Comparison of ENCODE assay signal across 8 cellular contexts in the genomic region with DNA sequence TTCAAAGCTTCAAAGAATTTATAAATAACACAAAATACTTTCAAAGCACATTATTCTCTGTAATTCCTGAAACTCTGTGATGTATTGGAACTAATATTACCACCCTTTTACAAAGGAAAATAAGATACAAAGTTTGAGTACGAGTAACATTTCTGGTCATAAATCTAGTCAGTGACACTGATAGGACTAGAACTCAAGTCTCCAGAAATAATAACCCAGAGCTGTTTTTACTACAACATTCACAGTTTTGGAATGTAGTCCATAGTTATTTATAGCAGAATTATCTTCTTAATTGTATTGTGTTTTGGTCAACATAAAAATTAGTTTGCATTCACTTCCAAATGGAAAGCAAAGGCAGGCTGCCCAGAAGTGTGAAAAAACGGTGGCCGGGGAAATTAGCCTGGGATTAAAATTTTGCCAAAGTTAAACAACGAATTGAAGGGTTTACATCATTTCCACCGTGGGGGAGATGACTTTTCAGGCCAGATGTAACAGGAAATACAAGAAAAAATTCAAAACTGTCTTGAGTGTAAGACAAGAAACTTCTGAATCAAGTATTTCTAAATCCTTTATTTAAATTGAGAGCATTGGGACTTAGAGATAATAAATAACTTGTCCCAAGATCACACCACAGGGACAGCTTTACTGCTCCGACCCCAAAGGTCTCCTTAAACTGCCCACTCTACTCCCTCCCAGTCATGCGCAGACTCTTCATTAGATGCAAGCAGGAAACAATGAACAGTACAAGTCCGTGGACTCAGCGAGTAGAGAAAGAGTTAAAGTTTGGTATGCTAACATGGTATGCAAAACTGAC.
DNase-seq lines count a peak whose midpoint lies in the region; ATAC-seq lines count a peak whose summit lies in the region.

No MANE protein-coding gene starts in this region.

- H3K4me1 Mint-ChIP-seq in dendritic cell treated with granulocyte-macrophage colony-stimulating factor and Interleukin-4, amounts not matched to agents 40 ng/mL and 50 ng/mL, for 4 days (ENCODE audit: low read depth), result peaks cover 18% of the 10 kb centered on the region

- intact Hi-C loops in dendritic cell treated with granulocyte-macrophage colony-stimulating factor and Interleukin-4, amounts not matched to agents 40 ng/mL and 50 ng/mL, for 4 days (cut with micrococcal nuclease), result no loop called here

- H3K36me3 ChIP-seq in muscle layer of duodenum (ENCODE audit: control insufficient read depth in 1 of 2, insufficient read depth in 2 of 2, low read length in 2 of 2), result no peaks in the 10 kb centered on the region

- DNase-seq in ELF-1 (ENCODE audit: low read depth, low spot score) (peak; percentile 37), NCI-H2227 (lab: John Stamatoyannopoulos, UW; ENCODE audit: unreplicated experiment) (peak; percentile 27), KG1 (lab: John Stamatoyannopoulos, UW) (no peak), D341Med (ENCODE audit: low spot score) (no peak)

- H3K9me3 Mint-ChIP-seq in dendritic cell treated with granulocyte-macrophage colony-stimulating factor and Interleukin-4, amounts not matched to agents 40 ng/mL and 50 ng/mL, for 4 days, result no peaks in the 10 kb centered on the region

- peak overlapping the region; percentile 61 for H3K27ac Mint-ChIP-seq in dendritic cell treated with granulocyte-macrophage colony-stimulating factor and Interleukin-4, amounts not matched to agents 40 ng/mL and 50 ng/mL, for 4 days

- peaks cover 6% of the 10 kb centered on the region for H3K36me3 Mint-ChIP-seq in dendritic cell treated with granulocyte-macrophage colony-stimulating factor and Interleukin-4, amounts not matched to agents 40 ng/mL and 50 ng/mL, for 4 days (ENCODE audit: low read depth)

- no peaks in the 10 kb centered on the region for H3K27me3 ChIP-seq in muscle layer of duodenum (ENCODE audit: low read depth, low read length)

- ATAC-seq in GM21717 (IDR thresholded peaks at IDR 0.05; ENCODE audit: unreplicated experiment) (peak; percentile 2), HG02623 (IDR thresholded peaks at IDR 0.05; ENCODE audit: unreplicated experiment) (no peak)

- peak overlapping the region; percentile 92 for H3K27ac ChIP-seq in muscle layer of duodenum (ENCODE audit: low read length)

- no peaks in the 10 kb centered on the region for H3K9me3 ChIP-seq in muscle layer of duodenum (ENCODE audit: control insufficient read depth in 1 of 2, low read length in 2 of 2)

- H3K4me3 Mint-ChIP-seq in dendritic cell treated with granulocyte-macrophage colony-stimulating factor and Interleukin-4, amounts not matched to agents 40 ng/mL and 50 ng/mL, for 4 days, result peak overlapping the region; percentile 75

- H3K4me3 ChIP-seq in muscle layer of duodenum (ENCODE audit: low read depth in 1 of 2, low read length in 2 of 2), result peak overlapping the region; percentile 89 to 90

- H3K4me1 ChIP-seq in muscle layer of duodenum (ENCODE audit: control insufficient read depth in 1 of 2, insufficient read depth in 2 of 2, low read length in 2 of 2), result no peaks in the 10 kb centered on the region

- H3K27me3 Mint-ChIP-seq in dendritic cell treated with granulocyte-macrophage colony-stimulating factor and Interleukin-4, amounts not matched to agents 40 ng/mL and 50 ng/mL, for 4 days, result peaks cover 43% of the 10 kb centered on the region

Comparison
In these comparisons a context has a peak if more than half of its experiments do, and no peak if none do; other contexts are left out.
1. DNase-seq: peak in ELF-1 (single experiment) and NCI-H2227 (single experiment); none in KG1 (single experiment) and D341Med (single experiment).